Comparison of ENCODE assay signal across 28 cellular contexts in the genomic region with DNA sequence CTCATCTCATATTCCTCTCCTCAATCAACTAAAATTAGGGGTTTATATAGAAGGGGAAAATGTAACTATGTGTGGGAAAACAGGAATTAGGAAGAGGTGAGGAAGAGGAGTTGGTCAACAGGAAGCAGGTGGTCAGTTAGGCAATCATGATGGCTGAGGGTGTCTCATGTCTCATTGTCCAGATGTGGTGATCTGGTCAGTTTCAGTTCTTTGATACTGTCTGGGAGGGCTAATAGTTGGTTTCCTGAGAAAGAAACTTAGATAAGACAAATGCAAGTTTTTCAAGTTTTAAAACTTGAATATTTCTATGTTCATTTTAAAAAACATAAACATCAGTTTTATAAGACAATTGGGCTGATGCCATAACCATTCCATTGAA.
"Had no signal": no experiment of that assay in that cellular context is flagged by ENCODE, and none has a peak within 500 bp of the region (broad histone marks: within the 10 kb centered on the region; RNA-seq: fewer than 3 reads in every experiment).

No MANE protein-coding gene starts in this region.

- H3K27ac ChIP-seq: Peyer's patch, SJCRH30, SK-N-MC had no signal

- H3K27ac Mint-ChIP-seq: activated CD4-positive, alpha-beta T cell treated with anti-CD3 and anti-CD28 coated beads, Interleukin-2, amount 10 ng/mL, durations not matched to agents 24 days and 14 days; activated CD8-positive, alpha-beta T cell treated with anti-CD3 and anti-CD28 coated beads for 36 hours; activated naive CD8-positive, alpha-beta T cell treated with anti-CD3 and anti-CD28 coated beads for 36 hours; activated T-cell treated with anti-CD3 and anti-CD28 coated beads, Interleukin-2, amount 50 U/mL, for 72 hours; activated T-helper 17 cell treated with anti-CD3 and anti-CD28 coated beads, Interleukin-2, amount 50 U/mL, for 72 hours had no signal

- H3K4me3 Mint-ChIP-seq: activated CD4-positive, alpha-beta T cell treated with anti-CD3 and anti-CD28 coated beads, Interleukin-2, amount 10 ng/mL, durations not matched to agents 24 days and 14 days; activated CD8-positive, alpha-beta T cell treated with anti-CD3 and anti-CD28 coated beads for 36 hours; activated naive CD8-positive, alpha-beta T cell treated with anti-CD3 and anti-CD28 coated beads for 36 hours; activated T-cell treated with anti-CD3 and anti-CD28 coated beads, Interleukin-2, amount 50 U/mL, for 72 hours; activated T-helper 17 cell treated with anti-CD3 and anti-CD28 coated beads, Interleukin-2, amount 50 U/mL, for 72 hours had no signal

- DNase-seq: activated CD4-positive, alpha-beta T cell treated with anti-CD3 and anti-CD28 coated beads, Interleukin-2, amount 10 ng/mL, durations not matched to agents 24 days and 14 days; activated CD4-positive, alpha-beta T cell treated with anti-CD3 and anti-CD28 coated beads, Interleukin-2, amount 50 U/mL, for 4 hours; activated CD8-positive, alpha-beta T cell treated with anti-CD3 and anti-CD28 coated beads for 36 hours; activated effector memory CD4-positive, alpha-beta T cell treated with anti-CD3 and anti-CD28 coated beads, Interleukin-2, amount 50 U/mL, for 16 hours; activated naive CD4-positive, alpha-beta T cell; activated naive CD4-positive, alpha-beta T cell treated with anti-CD3 and anti-CD28 coated beads, Interleukin-2, amount 50 U/mL, for 16 hours; activated naive CD8-positive, alpha-beta T cell treated with anti-CD3 and anti-CD28 coated beads for 36 hours; activated T-cell treated with anti-CD3 and anti-CD28 coated beads, Interleukin-2, amount 50 U/mL, for 1 hour; activated T-cell treated with anti-CD3 and anti-CD28 coated beads, Interleukin-2, amount 50 U/mL, for 72 hours; amniotic stem cell; aorta; caudate nucleus; cerebellar nuclear complex; NCI-H1092; NCI-H1436 treated with DMSO at 0.1 percent for 48 hours; NCI-H1694 treated with DMSO at 0.1 percent for 48 hours; NCI-H2029; NCI-H345; NCI-H524 treated with DMSO at 0.1 percent for 48 hours; NK-92 treated with Interleukin-12 subunit alpha and Interleukin-12 subunit beta, amount 100 ng/mL, for 24 hours; PC-3; Peyer's patch; RPMI8226; SJCRH30; T1000 had no signal

- H3K36me3 Mint-ChIP-seq: activated naive CD8-positive, alpha-beta T cell treated with anti-CD3 and anti-CD28 coated beads for 36 hours had no signal

- H3K36me3 ChIP-seq: Peyer's patch, SJCRH30 had no signal

- H3K9me3 ChIP-seq: SJCRH30 had no signal

- H3K4me3 ChIP-seq: K562, Peyer's patch, SJCRH30, SK-N-MC had no signal

- H3K27me3 Mint-ChIP-seq: activated CD4-positive, alpha-beta T cell treated with anti-CD3 and anti-CD28 coated beads, Interleukin-2, amount 10 ng/mL, durations not matched to agents 24 days and 14 days; activated CD8-positive, alpha-beta T cell treated with anti-CD3 and anti-CD28 coated beads for 36 hours; activated naive CD8-positive, alpha-beta T cell treated with anti-CD3 and anti-CD28 coated beads for 36 hours; activated T-helper 17 cell treated with anti-CD3 and anti-CD28 coated beads, Interleukin-2, amount 50 U/mL, for 72 hours had no signal

- ATAC-seq: activated CD8-positive, alpha-beta T cell treated with anti-CD3 and anti-CD28 coated beads for 36 hours; activated T-cell treated with anti-CD3 and anti-CD28 coated beads, Interleukin-2, amount 50 U/mL, for 72 hours; activated T-helper 17 cell treated with anti-CD3 and anti-CD28 coated beads, Interleukin-2, amount 50 U/mL, for 72 hours; K562; PC-3 had no signal

- H3K27me3 ChIP-seq: Peyer's patch, SJCRH30 had no signal

- H3K4me1 Mint-ChIP-seq: activated CD4-positive, alpha-beta T cell treated with anti-CD3 and anti-CD28 coated beads, Interleukin-2, amount 10 ng/mL, durations not matched to agents 24 days and 14 days; activated naive CD8-positive, alpha-beta T cell treated with anti-CD3 and anti-CD28 coated beads for 36 hours; activated T-helper 17 cell treated with anti-CD3 and anti-CD28 coated beads, Interleukin-2, amount 50 U/mL, for 72 hours had no signal

- H3K4me1 ChIP-seq: Peyer's patch, SJCRH30 had no signal
